9 cellular contexts compared by ENCODE assay signal in genomic region chr17:17063546-17064122, GRCh38. TPM values are rescaled to one million over a fixed set of nuclear protein-coding genes. Genes with fewer than 3 reads are reported as not detected.
DNase-seq lines count a peak whose midpoint lies in the region; ATAC-seq and TF ChIP-seq lines count a peak whose summit lies in the region.
"Had no signal": no experiment of that assay in that cellular context is flagged by ENCODE, and none has a peak within 500 bp of the region (broad histone marks: within the 10 kb centered on the region; RNA-seq: fewer than 3 reads in every experiment).

No MANE protein-coding gene starts in this region.

- H3K9me3 Mint-ChIP-seq in activated naive CD4-positive, alpha-beta T cell treated with anti-CD3 and anti-CD28 coated beads, Interleukin-2, amount 10 ng/mL, durations not matched to agents 7 days and 5 days: no peaks in the 10 kb centered on the region
- H3K9me3 Mint-ChIP-seq in memory B cell (no peaks in the 10 kb centered on the region), mesothelial cell of epicardium (no peaks in the 10 kb centered on the region)

- H3K4me1 Mint-ChIP-seq in activated naive CD4-positive, alpha-beta T cell treated with anti-CD3 and anti-CD28 coated beads, Interleukin-2, amount 10 ng/mL, durations not matched to agents 7 days and 5 days: peaks cover 26% of the 10 kb centered on the region
- H3K4me1 Mint-ChIP-seq in memory B cell: peaks cover 49% of the 10 kb centered on the region
- H3K4me1 Mint-ChIP-seq in mesothelial cell of epicardium: peaks cover 13% of the 10 kb centered on the region

- H3K4me3 Mint-ChIP-seq in activated naive CD4-positive, alpha-beta T cell treated with anti-CD3 and anti-CD28 coated beads, Interleukin-2, amount 10 ng/mL, durations not matched to agents 7 days and 5 days: no peak overlapping the region
- H3K4me3 Mint-ChIP-seq in memory B cell: no peak overlapping the region
- no peak overlapping the region for H3K4me3 Mint-ChIP-seq in mesothelial cell of epicardium

- peaks cover 7% of the 10 kb centered on the region for H3K36me3 Mint-ChIP-seq in activated naive CD4-positive, alpha-beta T cell treated with anti-CD3 and anti-CD28 coated beads, Interleukin-2, amount 10 ng/mL, durations not matched to agents 7 days and 5 days
- H3K36me3 Mint-ChIP-seq in memory B cell: peaks cover 4% of the 10 kb centered on the region
- H3K36me3 Mint-ChIP-seq in mesothelial cell of epicardium: peaks cover 3% of the 10 kb centered on the region

- H3K4me3 ChIP-seq in cardiac fibroblast (replicated peaks in 1 of 2; ENCODE audit: low read depth in 2 of 2, low read length in 2 of 2): no peak overlapping the region
- H3K4me3 ChIP-seq: smooth muscle cell had no signal

- CTCF ChIA-PET in activated naive CD4-positive, alpha-beta T cell treated with anti-CD3 and anti-CD28 coated beads, Interleukin-2, amount 10 ng/mL, durations not matched to agents 7 days and 5 days (lab: Charles Lee): no interaction called here

- peak; percentile 18 for DNase-seq in activated naive CD4-positive, alpha-beta T cell treated with anti-CD3 and anti-CD28 coated beads, Interleukin-2, amount 10 ng/mL, durations not matched to agents 7 days and 5 days
- no peak for DNase-seq in activated naive CD4-positive, alpha-beta T cell (lab: John Stamatoyannopoulos, UW)
- DNase-seq in cardiac fibroblast (ENCODE audit: low read depth in 2 of 2) (peak; percentile 29 to 46), memory B cell (ENCODE audit: low spot score in 2 of 2) (no peak), mesothelial cell of epicardium (ENCODE audit: low spot score in 2 of 2, unreplicated experiment in 2 of 2) (no peak), NOMO-1 treated with dmso at 0.1 percent for 144 hours (lab: John Stamatoyannopoulos, UW; ENCODE audit: unreplicated experiment) (no peak)
- DNase-seq in stimulated activated CD4-positive, alpha-beta T cell treated with anti-CD3 and anti-CD28 coated beads, Interleukin-4, amount 100 ng/mL, for 1 hour: no peak

- no peaks in the 10 kb centered on the region for H3K27me3 Mint-ChIP-seq in activated naive CD4-positive, alpha-beta T cell treated with anti-CD3 and anti-CD28 coated beads, Interleukin-2, amount 10 ng/mL, durations not matched to agents 7 days and 5 days
- H3K27me3 Mint-ChIP-seq in memory B cell (no peaks in the 10 kb centered on the region), mesothelial cell of epicardium (ENCODE audit: low read depth) (no peaks in the 10 kb centered on the region)

- no peak for ATAC-seq in memory B cell (ENCODE audit: low read depth)
- ATAC-seq in GM21737 (IDR thresholded peaks at IDR 0.05; ENCODE audit: unreplicated experiment): no peak

- TF ChIP-seq CTCF in cardiac fibroblast (IDR thresholded peaks at IDR 0.05; ENCODE audit: low read depth, low read length) (no peak), mesothelial cell of epicardium (IDR thresholded peaks at IDR 0.05; ENCODE audit: unreplicated experiment) (no peak)

- no peak overlapping the region for H3K27ac Mint-ChIP-seq in activated naive CD4-positive, alpha-beta T cell treated with anti-CD3 and anti-CD28 coated beads, Interleukin-2, amount 10 ng/mL, durations not matched to agents 7 days and 5 days
- peak overlapping the region; percentile 31 for H3K27ac Mint-ChIP-seq in memory B cell
- H3K27ac Mint-ChIP-seq in mesothelial cell of epicardium: no peak overlapping the region

RNA-seq across cellular contexts. Expression of gene MPRIP, which starts 21.4 kb away (rescaled TPM):
- 224 to 228 TPM (median 225 TPM) in 3 replicates for total RNA-seq in mesothelial cell of epicardium

Comparison
In these comparisons a context has a peak if more than half of its experiments do, and no peak if none do; other contexts are left out.
1. DNase-seq: peak in activated naive CD4-positive, alpha-beta T cell treated with anti-CD3 and anti-CD28 coated beads, Interleukin-2, amount 10 ng/mL, durations not matched to agents 7 days and 5 days (single experiment) and cardiac fibroblast (2 of 2); none in activated naive CD4-positive, alpha-beta T cell (0 of 4), memory B cell (0 of 2), mesothelial cell of epicardium (0 of 2), NOMO-1 treated with dmso at 0.1 percent for 144 hours (single experiment) and stimulated activated CD4-positive, alpha-beta T cell treated with anti-CD3 and anti-CD28 coated beads, Interleukin-4, amount 100 ng/mL, for 1 hour (single experiment).